ENCODE assay signal across 12 cellular contexts in the genomic region with DNA sequence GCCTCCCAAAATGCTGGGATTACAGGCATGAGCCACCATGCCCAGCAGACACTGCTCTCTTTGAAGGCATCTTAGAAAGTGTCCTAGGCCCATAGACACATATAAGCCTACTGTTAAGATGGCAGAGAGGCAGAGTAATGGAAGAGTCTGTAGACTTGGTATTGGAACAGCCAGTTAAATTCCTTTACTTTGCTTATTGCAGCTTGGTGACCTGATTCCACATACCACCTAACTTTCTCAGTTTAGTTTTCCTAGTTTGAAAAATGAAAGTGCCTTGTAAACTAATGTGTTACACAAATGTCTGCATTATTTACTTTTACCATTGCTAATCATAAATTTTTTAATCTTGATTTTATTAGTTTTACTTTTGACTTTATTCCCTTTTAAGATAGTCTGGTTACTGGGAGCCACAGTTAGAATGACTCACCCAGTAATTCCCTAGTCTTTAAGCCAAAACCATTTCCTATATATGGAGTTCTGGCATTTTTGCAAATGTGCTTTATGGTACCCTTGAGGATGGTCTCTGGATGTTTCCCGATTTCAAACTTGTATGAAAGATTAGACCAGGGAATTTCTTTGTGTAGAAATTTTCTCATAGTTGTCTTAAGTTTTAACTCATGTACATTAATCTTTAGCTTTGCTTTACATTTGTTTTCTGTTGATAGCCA. TPM values are rescaled to one million over a fixed set of nuclear protein-coding genes. Genes with fewer than 3 reads are reported as not detected.
DNase-seq lines count a peak whose midpoint lies in the region; ATAC-seq and TF ChIP-seq lines count a peak whose summit lies in the region.
"Had no signal": no experiment of that assay in that cellular context is flagged by ENCODE, and none has a peak within 500 bp of the region (broad histone marks: within the 10 kb centered on the region; RNA-seq: fewer than 3 reads in every experiment).

No MANE protein-coding gene starts in this region.

- peak overlapping the region; percentile 99 for H3K27ac Mint-ChIP-seq in stimulated activated naive CD8-positive, alpha-beta T cell treated with anti-CD3 and anti-CD28 coated beads, Interleukin-15, Interleukin-2, amounts not matched to agents 100 ng/mL and 50 ng/mL, for 24 hours
- H3K27ac Mint-ChIP-seq in activated CD8-positive, alpha-beta T cell treated with anti-CD3 and anti-CD28 coated beads for 36 hours: peak overlapping the region; percentile 99
- H3K27ac Mint-ChIP-seq in memory B cell: peak overlapping the region; percentile 100
- H3K27ac Mint-ChIP-seq: nephron progenitor cell had no signal

- no peak for DNase-seq in stimulated activated naive CD8-positive, alpha-beta T cell treated with anti-CD3 and anti-CD28 coated beads, Interleukin-15, Interleukin-2, amounts not matched to agents 100 U/mL and 50 U/mL, for 24 hours
- DNase-seq in activated CD8-positive, alpha-beta T cell treated with anti-CD3 and anti-CD28 coated beads for 36 hours: no peak
- no peak for DNase-seq in memory B cell (ENCODE audit: low spot score in 2 of 2)
- no peak for DNase-seq in GF-D8 (lab: John Stamatoyannopoulos, UW)
- no peak for DNase-seq in NCI-H1092 (lab: John Stamatoyannopoulos, UW)
- DNase-seq in SIG-M5 (lab: John Stamatoyannopoulos, UW): no peak
- DNase-seq: activated gamma-delta T cell treated with Interleukin-2 at 50 U/mL for 16 hours, heart left ventricle, nephron progenitor cell, SJCRH30 had no signal

- H3K4me3 Mint-ChIP-seq in stimulated activated naive CD8-positive, alpha-beta T cell treated with anti-CD3 and anti-CD28 coated beads, Interleukin-15, Interleukin-2, amounts not matched to agents 100 ng/mL and 50 ng/mL, for 24 hours: peak overlapping the region; percentile 86
- peak overlapping the region; percentile 78 for H3K4me3 Mint-ChIP-seq in activated CD8-positive, alpha-beta T cell treated with anti-CD3 and anti-CD28 coated beads for 36 hours
- H3K4me3 Mint-ChIP-seq in memory B cell: no peak overlapping the region
- H3K4me3 Mint-ChIP-seq: nephron progenitor cell had no signal

- peaks cover 58% of the 10 kb centered on the region for H3K36me3 Mint-ChIP-seq in stimulated activated naive CD8-positive, alpha-beta T cell treated with anti-CD3 and anti-CD28 coated beads, Interleukin-15, Interleukin-2, amounts not matched to agents 100 ng/mL and 50 ng/mL, for 24 hours (ENCODE audit: low read depth)
- H3K36me3 Mint-ChIP-seq in activated CD8-positive, alpha-beta T cell treated with anti-CD3 and anti-CD28 coated beads for 36 hours (ENCODE audit: low read depth): peaks cover 77% of the 10 kb centered on the region
- peaks cover 34% of the 10 kb centered on the region for H3K36me3 Mint-ChIP-seq in memory B cell

- TF ChIP-seq CTCF in activated CD8-positive, alpha-beta T cell treated with anti-CD3 and anti-CD28 coated beads for 36 hours (IDR thresholded peaks at IDR 0.05): no peak

- intact Hi-C loops in activated CD8-positive, alpha-beta T cell treated with anti-CD3 and anti-CD28 coated beads for 36 hours (cut with micrococcal nuclease): loop anchor here (2.0 kb wide), 1 partner anchor 15 kb away; no protein-coding TSS in a partner anchor

- no peak for ATAC-seq in stimulated activated naive CD8-positive, alpha-beta T cell treated with anti-CD3 and anti-CD28 coated beads, Interleukin-15, Interleukin-2, amounts not matched to agents 100 U/mL and 50 U/mL, for 24 hours
- no peak for ATAC-seq in activated CD8-positive, alpha-beta T cell treated with anti-CD3 and anti-CD28 coated beads for 36 hours
- ATAC-seq in memory B cell (ENCODE audit: low read depth): no peak
- no peak for ATAC-seq in GM21515 (IDR thresholded peaks at IDR 0.05; ENCODE audit: unreplicated experiment)
- ATAC-seq: heart left ventricle had no signal

- POLR2A ChIA-PET in activated CD8-positive, alpha-beta T cell treated with anti-CD3 and anti-CD28 coated beads for 36 hours (lab: Charles Lee): interaction anchor here (1.5 to 15.4 kb wide), 2 partner anchors 17 to 35 kb away, joined by 5 to 278 read pairs; no protein-coding TSS in a partner anchor

- no peaks in the 10 kb centered on the region for H3K27me3 Mint-ChIP-seq in stimulated activated naive CD8-positive, alpha-beta T cell treated with anti-CD3 and anti-CD28 coated beads, Interleukin-15, Interleukin-2, amounts not matched to agents 100 ng/mL and 50 ng/mL, for 24 hours
- no peaks in the 10 kb centered on the region for H3K27me3 Mint-ChIP-seq in activated CD8-positive, alpha-beta T cell treated with anti-CD3 and anti-CD28 coated beads for 36 hours
- H3K27me3 Mint-ChIP-seq in memory B cell: no peaks in the 10 kb centered on the region

- peaks cover 95% of the 10 kb centered on the region for H3K4me1 Mint-ChIP-seq in stimulated activated naive CD8-positive, alpha-beta T cell treated with anti-CD3 and anti-CD28 coated beads, Interleukin-15, Interleukin-2, amounts not matched to agents 100 ng/mL and 50 ng/mL, for 24 hours (ENCODE audit: low read depth)
- peaks cover 70% of the 10 kb centered on the region for H3K4me1 Mint-ChIP-seq in activated CD8-positive, alpha-beta T cell treated with anti-CD3 and anti-CD28 coated beads for 36 hours (ENCODE audit: low read depth)
- peaks cover 58% of the 10 kb centered on the region for H3K4me1 Mint-ChIP-seq in memory B cell

- no peaks in the 10 kb centered on the region for H3K9me3 Mint-ChIP-seq in stimulated activated naive CD8-positive, alpha-beta T cell treated with anti-CD3 and anti-CD28 coated beads, Interleukin-15, Interleukin-2, amounts not matched to agents 100 ng/mL and 50 ng/mL, for 24 hours
- H3K9me3 Mint-ChIP-seq in activated CD8-positive, alpha-beta T cell treated with anti-CD3 and anti-CD28 coated beads for 36 hours: no peaks in the 10 kb centered on the region
- no peaks in the 10 kb centered on the region for H3K9me3 Mint-ChIP-seq in memory B cell
- H3K9me3 Mint-ChIP-seq: nephron progenitor cell had no signal

- CTCF ChIA-PET in activated CD8-positive, alpha-beta T cell treated with anti-CD3 and anti-CD28 coated beads for 36 hours (lab: Charles Lee): interaction anchor here (0.8 to 7.5 kb wide), 3 partner anchors 20 to 62 kb away, joined by 3 to 62 read pairs (median 14); no protein-coding TSS in a partner anchor

RNA-seq across cellular contexts. Expression of a gene that starts 6.4 kb away (rescaled TPM):
- 100 to 1,000 TPM; 204 to 209 TPM for total RNA-seq in activated CD8-positive, alpha-beta T cell treated with anti-CD3 and anti-CD28 coated beads for 36 hours
